Comparison of ENCODE assay signal across 18 cellular contexts in genomic region chr1:5099558-5099957, GRCh38.
DNase-seq lines count a peak whose midpoint lies in the region; ATAC-seq, FAIRE-seq and TF ChIP-seq lines count a peak whose summit lies in the region.
"Had no signal": no experiment of that assay in that cellular context is flagged by ENCODE, and none has a peak within 500 bp of the region (broad histone marks: within the 10 kb centered on the region; RNA-seq: fewer than 3 reads in every experiment).

No MANE protein-coding gene starts in this region.

- no peaks in the 10 kb centered on the region for H3K27me3 ChIP-seq in vagina
- H3K27me3 ChIP-seq: breast epithelium, SJCRH30, uterus had no signal

- no peak for TF ChIP-seq CTCF in vagina (IDR thresholded peaks at IDR 0.05)

- H3K36me3 ChIP-seq in vagina, result no peaks in the 10 kb centered on the region
- H3K36me3 ChIP-seq: breast epithelium, SJCRH30, uterus had no signal

- no peak for TF ChIP-seq POLR2A in vagina (IDR thresholded peaks at IDR 0.05)

- ATAC-seq in GM19452 (IDR thresholded peaks at IDR 0.05; ENCODE audit: unreplicated experiment), result no peak
- ATAC-seq: activated naive CD4-positive, alpha-beta T cell treated with anti-CD3 and anti-CD28 coated beads, Interleukin-2, amount 50 U/mL, for 72 hours; left cardiac atrium had no signal

- no peak for FAIRE-seq in urothelium cell line (lab: Jason Lieb, UNC)

- intact Hi-C loops in vagina (cut with DNase I), result no loop called here

- no peaks in the 10 kb centered on the region for H3K4me1 ChIP-seq in vagina
- H3K4me1 ChIP-seq: breast epithelium, SJCRH30, uterus had no signal

- H3K27ac ChIP-seq in vagina, result no peak overlapping the region
- H3K27ac ChIP-seq: breast epithelium, SJCRH30, uterus had no signal

- DNase-seq in DMS153 treated with DMSO at 0.1 percent for 48 hours (lab: John Stamatoyannopoulos, UW; ENCODE audit: unreplicated experiment) (peak; percentile 66), NCI-H146 (lab: John Stamatoyannopoulos, UW) (peak; percentile 35), NCI-H774 (lab: John Stamatoyannopoulos, UW) (peak; percentile 71), islet precursor cell (peak; percentile 57), G401 (ENCODE audit: low spot score) (no peak), vagina (ENCODE audit: extremely low spot score in 2 of 2) (no peak), urothelium cell line (ENCODE audit: low spot score) (no peak)
- DNase-seq: activated CD4-positive, alpha-beta T cell treated with anti-CD3 and anti-CD28 coated beads for 48 hours; activated T-cell treated with anti-CD3 and anti-CD28 coated beads for 4 hours; hippocampal formation; left cardiac atrium; NCI-H1436; SJCRH30; stimulated activated CD4-positive, alpha-beta T cell treated with anti-CD3 and anti-CD28 coated beads, Interleukin-12 subunit alpha, Interleukin-12 subunit beta, amount 100 ng/mL, for 4 hours; uterus had no signal

- in situ Hi-C loops in G401 (cut with HindIII; ENCODE audit: low sequenced_read_pairs), result no loop called here

- H3K9me3 ChIP-seq in vagina, result no peaks in the 10 kb centered on the region
- H3K9me3 ChIP-seq: breast epithelium, SJCRH30, uterus had no signal

- H3K4me3 ChIP-seq in vagina, result no peak overlapping the region
- H3K4me3 ChIP-seq: breast epithelium, SJCRH30, uterus had no signal

Comparison
In these comparisons a context has a peak if more than half of its experiments do, and no peak if none do; other contexts are left out.
1. DNase-seq: peak in DMS153 treated with DMSO at 0.1 percent for 48 hours (single experiment), NCI-H146 (single experiment), NCI-H774 (single experiment) and islet precursor cell (single experiment); none in G401 (single experiment), vagina (0 of 2) and urothelium cell line (single experiment).